In genomic region chr1:36836916-36837315, GRCh38 we compare ENCODE assay signal across 20 cellular contexts.
"Had no signal": no experiment of that assay in that cellular context is flagged by ENCODE, and none has a peak within 500 bp of the region (broad histone marks: within the 10 kb centered on the region; RNA-seq: fewer than 3 reads in every experiment).

No MANE protein-coding gene starts in this region.

- H3K9me3 ChIP-seq: ovary, tibial artery, upper lobe of right lung, vagina had no signal

- H3K27ac ChIP-seq: dorsolateral prefrontal cortex, hepatocyte, ovary, tibial artery, upper lobe of right lung, vagina had no signal

- FAIRE-seq: small intestine had no signal

- H3K36me3 ChIP-seq: ovary, tibial artery, upper lobe of right lung, vagina had no signal

- H3K27me3 ChIP-seq: ovary, vagina had no signal

- H3K79me2 ChIP-seq: hepatocyte had no signal

- H3K4me2 ChIP-seq: hepatocyte had no signal

- H2AFZ ChIP-seq: hepatocyte had no signal

- H3K4me3 ChIP-seq: dorsolateral prefrontal cortex, hepatocyte, lung, ovary, tibial artery, upper lobe of right lung, vagina had no signal

- H3K4me1 ChIP-seq: tibial artery, upper lobe of right lung, vagina had no signal

- DNase-seq: cortex of kidney; effector CD8-positive, alpha-beta T cell; foreskin melanocyte; left colon; left ventricle myocardium superior; mesenchymal stem cell; midbrain; naive B cell; ovary; right cardiac atrium; small intestine; stimulated activated CD4-positive, alpha-beta T cell treated with anti-CD3 and anti-CD28 coated beads, Interleukin-4, amount 100 ng/mL, for 1 hour; stimulated activated CD8-positive, alpha-beta memory T cell treated with anti-CD3 and anti-CD28 coated beads, Interleukin-4, amount 100 ng/mL, for 48 hours; stimulated activated naive CD8-positive, alpha-beta T cell treated with anti-CD3 and anti-CD28 coated beads, Interleukin-15, Interleukin-2, amounts not matched to agents 100 U/mL and 50 U/mL, for 24 hours; tibial artery; upper lobe of right lung had no signal
